1 cellular context compared by ENCODE assay signal in genomic region chr9:81653240-81653639, GRCh38.
TF ChIP-seq lines count a peak whose summit lies in the region.

No MANE protein-coding gene starts in this region.

TF ChIP-seq in SK-N-SH, 30 proteins besides CTCF, POLR2A, EP300 and RAD21:
- TF ChIP-seq REST (IDR thresholded peaks at IDR 0.05; ENCODE audit: low read depth, low read length) (no peak), FOSL2 (IDR thresholded peaks at IDR 0.05; ENCODE audit: borderline replicate concordance, low read depth) (peak; percentile 19; the same call in 1 of the 2 replicates), RCOR1 (IDR thresholded peaks at IDR 0.05; ENCODE audit: low read length) (no peak)
